1 cellular context compared by ENCODE assay signal in the genomic region with DNA sequence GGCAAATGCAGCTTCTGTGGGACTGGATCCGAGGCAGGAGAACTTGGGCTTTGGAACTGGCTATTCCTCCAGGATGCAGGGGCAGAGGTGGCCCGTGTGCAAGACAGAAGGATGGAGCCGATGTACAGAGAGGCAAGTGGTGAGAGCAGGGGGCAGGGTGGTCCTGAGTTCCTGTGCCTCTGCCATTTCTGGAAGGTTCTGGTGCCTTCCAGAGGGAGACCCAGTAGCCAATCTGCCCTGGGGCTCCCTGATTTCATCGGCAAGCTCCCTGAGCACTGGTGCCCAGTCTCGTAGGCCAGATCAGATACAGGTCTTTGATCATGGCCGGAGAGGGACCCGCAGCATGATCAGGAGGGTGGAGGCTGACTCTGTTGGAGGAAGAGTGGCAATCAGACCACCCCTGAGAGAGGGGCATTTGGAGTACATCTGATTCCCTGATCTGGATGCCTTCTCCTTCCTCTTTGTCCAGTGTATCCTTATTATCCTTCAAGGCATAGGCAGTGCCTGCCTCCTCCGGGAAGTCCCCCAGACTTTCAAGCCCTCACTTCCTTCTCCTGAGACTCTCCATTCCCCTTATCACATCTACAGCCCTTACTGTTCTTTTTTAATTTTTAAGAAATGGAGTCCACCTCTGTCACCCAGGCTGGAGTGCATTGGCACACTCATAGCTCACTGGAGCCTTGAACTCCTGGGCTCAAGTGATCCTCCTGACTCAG.
TF ChIP-seq lines count a peak whose summit lies in the region.

No MANE protein-coding gene starts in this region.

TF ChIP-seq in H1, 55 proteins besides CTCF, POLR2A, EP300 and RAD21:
- TF ChIP-seq ASH2L (IDR thresholded peaks at IDR 0.05; ENCODE audit: low read length) (no peak), KDM4A (IDR thresholded peaks at IDR 0.05; ENCODE audit: low read depth, low read length, severe bottlenecking) (no peak), TAF7 (optimal IDR thresholded peaks at IDR 0.05; ENCODE audit: borderline replicate concordance, low read depth, low read length) (no peak), RFX5 (IDR thresholded peaks at IDR 0.05; ENCODE audit: borderline replicate concordance, low read depth, low read length) (no peak), CBX8 (IDR thresholded peaks at IDR 0.05; ENCODE audit: borderline replicate concordance, low read depth, low read length) (no peak), SAP30 (IDR thresholded peaks at IDR 0.05; ENCODE audit: insufficient read depth, insufficient replicate concordance, low read length) (no peak), ATF2 (IDR thresholded peaks at IDR 0.05; ENCODE audit: low read length) (no peak), SP2 (IDR thresholded peaks at IDR 0.05; ENCODE audit: low read length) (no peak)
